ENCODE assay signal across 8 cellular contexts in genomic region chr12:56160894-56161667, GRCh38. TPM values are rescaled to one million over a fixed set of nuclear protein-coding genes. Genes with fewer than 3 reads are reported as not detected.
A peak's percentile ranks its signal among the peaks of the same experiment; 100 is the strongest.
DNase-seq lines count a peak whose midpoint lies in the region; ATAC-seq and TF ChIP-seq lines count a peak whose summit lies in the region.

No MANE protein-coding gene starts in this region.

- H3K4me1 Mint-ChIP-seq in MCF 10A (ENCODE audit: insufficient read depth, unreplicated experiment) (peaks cover 26% of the 10 kb centered on the region), mesothelial cell of epicardium (peaks cover 35% of the 10 kb centered on the region)

- H3K27me3 ChIP-seq in heart right ventricle (no peaks in the 10 kb centered on the region), vagina (no peaks in the 10 kb centered on the region)

- H3K27ac ChIP-seq in heart right ventricle (peak overlapping the region in 9 of 10 donors; percentile 93 to 99 (median 97)), vagina (peak overlapping the region; percentile 99)

- H3K4me3 Mint-ChIP-seq in MCF 10A (ENCODE audit: unreplicated experiment) (peak overlapping the region; percentile 97), mesothelial cell of epicardium (peak overlapping the region; percentile 91)

- peak overlapping the region; percentile 100 for H3K27ac Mint-ChIP-seq in MCF 10A (ENCODE audit: low read depth, unreplicated experiment)
- H3K27ac Mint-ChIP-seq in mesothelial cell of epicardium, result peak overlapping the region; percentile 96

- H3K9me3 ChIP-seq in heart right ventricle (no peaks in the 10 kb centered on the region), vagina (no peaks in the 10 kb centered on the region)

- H3K9me3 Mint-ChIP-seq in MCF 10A (ENCODE audit: unreplicated experiment) (no peaks in the 10 kb centered on the region), mesothelial cell of epicardium (no peaks in the 10 kb centered on the region)

- peak overlapping the region; percentile 73 to 98 (median 91) for H3K4me3 ChIP-seq in heart right ventricle
- peak overlapping the region; percentile 93 to 97 for H3K4me3 ChIP-seq in vagina

- intact Hi-C loops in heart right ventricle (cut with DNase I), result loop anchor here in 2 of 10 donors (2.0 kb wide), 2 partner anchors 28 to 42 kb away; partner anchors contain the start of genes SMARCC2 (in 2 of the 2) and ZC3H10 (in 1 of the 2)
- intact Hi-C loops in cardiac septum (cut with DNase I), result no loop called here
- intact Hi-C loops in MCF 10A (cut with micrococcal nuclease), result no loop called here
- intact Hi-C loops in vagina (cut with DNase I), result loop anchor here (5.0 kb wide), 1 partner anchor 39 kb away; no protein-coding TSS in a partner anchor

- 38 to 48% methylated on average over 11 of the region's 11 CpGs for WGBS in heart right ventricle, 2 donors

- no peak for ATAC-seq in heart right ventricle
- no peak for ATAC-seq in GM21619 (IDR thresholded peaks at IDR 0.05; ENCODE audit: unreplicated experiment)

- H3K36me3 ChIP-seq in heart right ventricle (peaks cover 8 to 70% (median 63%) of the 10 kb centered on the region in 9 donors), vagina (peaks cover 3 to 62% of the 10 kb centered on the region in 2 donors)

- TF ChIP-seq POLR2A in vagina (IDR thresholded peaks at IDR 0.05), result no peak

- H3K4me1 ChIP-seq in heart right ventricle (peaks cover 20 to 64% (median 40%) of the 10 kb centered on the region in 9 donors), vagina (peaks cover 35% of the 10 kb centered on the region)

- POLR2A ChIA-PET in MCF 10A (lab: Yijun Ruan, JAX), result interaction anchor here (0.6 to 7.6 kb wide), 10 partner anchors 8 to 231 kb away, joined by 3 to 146 read pairs (median 11); partner anchors contain the start of genes ESYT1, MYL6B, RPL41 and SMARCC2

- H3K36me3 Mint-ChIP-seq in MCF 10A (ENCODE audit: insufficient read depth, unreplicated experiment) (peaks cover 83% of the 10 kb centered on the region), mesothelial cell of epicardium (peaks cover 30% of the 10 kb centered on the region)

- no TSS peak for BruUV-seq in MCF 10A (replicated peaks; lab: Mats Ljungman, UMichigan)

- TF ChIP-seq CTCF in heart right ventricle (IDR thresholded peaks at IDR 0.05), result no peak
- TF ChIP-seq CTCF in MCF 10A (IDR thresholded peaks at IDR 0.05; ENCODE audit: unreplicated experiment), result no peak
- no peak for TF ChIP-seq CTCF in mesothelial cell of epicardium (IDR thresholded peaks at IDR 0.05; ENCODE audit: unreplicated experiment)
- TF ChIP-seq CTCF in vagina (IDR thresholded peaks at IDR 0.05), result no peak

- DNase-seq in heart right ventricle (no peak), cardiac septum (ENCODE audit: low spot score) (no peak), MCF 10A (ENCODE audit: unreplicated experiment) (no peak), mesothelial cell of epicardium (ENCODE audit: low spot score in 2 of 2, unreplicated experiment in 2 of 2) (no peak), vagina (ENCODE audit: extremely low spot score in 2 of 2) (no peak), EL (no peak), cerebellar cortex (ENCODE audit: low spot score) (no peak)

- CTCF ChIA-PET in MCF 10A (lab: Yijun Ruan, JAX), result interaction anchor here (1.1 to 6.1 kb wide), 7 partner anchors 15 to 61 kb away, joined by 3 to 36 read pairs (median 3); partner anchors contain the start of genes ESYT1, RNF41, SMARCC2 and ZC3H10

- H3K27me3 Mint-ChIP-seq in MCF 10A (ENCODE audit: insufficient read depth, unreplicated experiment) (no peaks in the 10 kb centered on the region), mesothelial cell of epicardium (ENCODE audit: low read depth) (no peaks in the 10 kb centered on the region)

RNA-seq across cellular contexts. Expression of gene MYL6, which starts 2.9 kb away (rescaled TPM):
- total RNA-seq in heart right ventricle, result 1,000 to 10,000 TPM in 1 of 10 donors, 100 to 1,000 TPM in 9; 355 to 1,188 (median 413) TPM
- 1,000 to 10,000 TPM in 1 of 2 donors, 100 to 1,000 TPM in 1; 670 to 2,127 TPM for polyA plus RNA-seq in heart right ventricle
- 792 TPM for total RNA-seq in cardiac septum
- total RNA-seq in MCF 10A (2022), result 716 and 997 TPM in 2 replicates
- 800 to 830 TPM (median 827 TPM) in 3 replicates for total RNA-seq in mesothelial cell of epicardium
- 2,285 TPM for total RNA-seq in vagina

RNA-seq across cellular contexts. Expression of gene MYL6B, which starts 8.7 kb away (rescaled TPM):
- total RNA-seq in heart right ventricle, result 10 to 100 TPM; 39.8 to 61.9 (median 49.9) TPM
- 10 to 100 TPM; 31.9 to 64.0 TPM for polyA plus RNA-seq in heart right ventricle
- 37.6 TPM for total RNA-seq in cardiac septum
- total RNA-seq in MCF 10A (2022), result 46.0 and 58.0 TPM in 2 replicates
- total RNA-seq in mesothelial cell of epicardium, result 150 to 151 TPM (median 150 TPM) in 3 replicates
- 40.8 TPM for total RNA-seq in vagina

RNA-seq across cellular contexts. Expression of gene SMARCC2, which starts 28.2 kb away (rescaled TPM):
- total RNA-seq in heart right ventricle (10 to 100 TPM; 56.2 to 81.9 (median 62.8) TPM), cardiac septum (71.5 TPM), MCF 10A (2022) (52.1 and 57.0 TPM in 2 replicates), mesothelial cell of epicardium (158 to 177 TPM (median 171 TPM) in 3 replicates), vagina (95.3 TPM)
- 10 to 100 TPM; 16.2 to 28.8 TPM for polyA plus RNA-seq in heart right ventricle

RNA-seq across cellular contexts. Expression of gene ESYT1, which starts 33.0 kb away (rescaled TPM):
- total RNA-seq in heart right ventricle, result 10 to 100 TPM; 28.8 to 47.5 (median 31.9) TPM
- polyA plus RNA-seq in heart right ventricle, result 10 to 100 TPM; 20.9 to 57.3 TPM
- total RNA-seq in cardiac septum, result 36.2 TPM
- 111 and 123 TPM in 2 replicates for total RNA-seq in MCF 10A (2022)
- 64.7 to 69.4 TPM (median 67.2 TPM) in 3 replicates for total RNA-seq in mesothelial cell of epicardium
- total RNA-seq in vagina, result 140 TPM

RNA-seq across cellular contexts. Expression of gene ZC3H10, which starts 43.0 kb away (rescaled TPM):
- total RNA-seq in heart right ventricle (1 to 10 TPM; 3.6 to 5.8 (median 4.9) TPM), cardiac septum (6.0 TPM), MCF 10A (2022) (2.8 and 3.5 TPM in 2 replicates), mesothelial cell of epicardium (7.8 to 9.2 TPM (median 8.0 TPM) in 3 replicates), vagina (2.0 TPM)
- 1 to 10 TPM; 2.1 to 3.4 TPM for polyA plus RNA-seq in heart right ventricle
